8 cellular contexts compared by ENCODE assay signal in genomic region chr3:157493627-157494550, GRCh38.
DNase-seq lines count a peak whose midpoint lies in the region; ATAC-seq, FAIRE-seq and TF ChIP-seq lines count a peak whose summit lies in the region.

No MANE protein-coding gene starts in this region.

- DNase-seq in NCI-H146 (lab: John Stamatoyannopoulos, UW) (peak; percentile 91), amniotic epithelial cell (ENCODE audit: low read depth) (peak; percentile 60), iris pigment epithelial cell (ENCODE audit: low read depth) (peak; percentile 61), urothelium cell line (ENCODE audit: low spot score) (peak; percentile 15)
- no peak for DNase-seq in activated effector memory CD4-positive, alpha-beta T cell treated with Interleukin-2 at 50 U/mL for 16 hours

- H3K4me3 ChIP-seq in GM12875 (ENCODE audit: low read depth, low read length): no peak overlapping the region

- TF ChIP-seq CTCF in GM12875 (IDR thresholded peaks at IDR 0.05; ENCODE audit: borderline replicate concordance, insufficient read depth, low read depth, low read length): peak; percentile 34; the same call in 1 of the 2 replicates

- no peak for TF ChIP-seq POLR2A in GM18505 (IDR thresholded peaks at IDR 0.05; ENCODE audit: borderline replicate concordance, extremely low read depth, insufficient read depth, insufficient read length)

- ATAC-seq in GM18517 (IDR thresholded peaks at IDR 0.05; ENCODE audit: unreplicated experiment): no peak
- ATAC-seq in GM18505 (IDR thresholded peaks at IDR 0.05; ENCODE audit: unreplicated experiment): no peak

- no peak for FAIRE-seq in urothelium cell line (lab: Jason Lieb, UNC)
